8 cellular contexts compared by ENCODE assay signal in the genomic region with DNA sequence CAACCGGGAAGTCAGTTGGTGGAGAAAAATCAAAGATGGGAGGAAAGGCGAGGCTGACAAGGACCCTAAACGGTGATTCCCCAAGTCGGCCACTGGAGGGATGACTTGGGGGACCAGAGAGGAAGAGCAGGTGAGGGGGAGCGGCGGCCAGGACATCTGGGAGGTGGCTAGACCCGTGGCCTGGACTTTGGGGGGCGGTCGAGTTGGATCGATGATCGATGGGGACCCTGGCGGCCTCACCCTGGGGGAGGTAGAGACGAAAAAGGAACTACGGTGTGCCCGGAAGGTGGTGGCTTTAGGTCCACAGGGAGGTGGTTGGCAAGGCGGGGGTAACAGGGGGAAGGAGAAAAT. TPM values are rescaled to one million over a fixed set of nuclear protein-coding genes. Genes with fewer than 3 reads are reported as not detected.
DNase-seq lines count a peak whose midpoint lies in the region; ATAC-seq and TF ChIP-seq lines count a peak whose summit lies in the region.

No MANE protein-coding gene starts in this region.

- H3K27me3 Mint-ChIP-seq in CD4-positive, alpha-beta T cell: no peaks in the 10 kb centered on the region
- H3K27me3 Mint-ChIP-seq in MCF 10A (ENCODE audit: insufficient read depth, unreplicated experiment): no peaks in the 10 kb centered on the region

- H3K18ac ChIP-seq in mesenchymal stem cell (ENCODE audit: low read depth in 1 of 2, low read length in 2 of 2): peak overlapping the region; percentile 98 to 99

- H2BK120ac ChIP-seq in mesenchymal stem cell (ENCODE audit: low read depth, low read length): peak overlapping the region; percentile 97

- TF ChIP-seq POLR2A in uterus (IDR thresholded peaks at IDR 0.05): no peak

- no peaks in the 10 kb centered on the region for H3K79me2 ChIP-seq in Karpas-422 (ENCODE audit: low read length)

- H2BK5ac ChIP-seq in mesenchymal stem cell (ENCODE audit: low read depth, low read length, poor library complexity, severe bottlenecking): peak overlapping the region; percentile 94

- peak overlapping the region in 1 of 2 experiments; percentile 66 for H3K23ac ChIP-seq in mesenchymal stem cell (ENCODE audit: low read length in 2 of 2)

- H2AK5ac ChIP-seq in mesenchymal stem cell (ENCODE audit: low read length, severe bottlenecking): peak overlapping the region; percentile 55

- H3K4me2 ChIP-seq in Karpas-422 (ENCODE audit: low read depth, low read length, poor library complexity, severe bottlenecking) (peak overlapping the region; percentile 84), mesenchymal stem cell (ENCODE audit: low read length, poor library complexity, severe bottlenecking) (peak overlapping the region; percentile 94)

- H3K36me3 ChIP-seq in Karpas-422 (ENCODE audit: insufficient read depth, low read length): no peaks in the 10 kb centered on the region
- H3K36me3 ChIP-seq in mesenchymal stem cell (ENCODE audit: control insufficient read depth in 1 of 2, insufficient read depth in 2 of 2, low read depth in 1 of 2, low read length in 2 of 2): peaks cover 20 to 40% of the 10 kb centered on the region in 2 experiments
- no peaks in the 10 kb centered on the region for H3K36me3 ChIP-seq in uterus

- peak overlapping the region; percentile 79 for H3K4me3 ChIP-seq in Karpas-422 (ENCODE audit: low read length)
- peak overlapping the region; percentile 67 to 80 for H3K4me3 ChIP-seq in mesenchymal stem cell (ENCODE audit: insufficient read depth in 1 of 2, low read depth in 1 of 2, low read length in 2 of 2)
- peak overlapping the region; percentile 48 to 59 for H3K4me3 ChIP-seq in uterus

- intact Hi-C loops in CD4-positive, alpha-beta T cell (cut with DNase I, micrococcal nuclease): loop anchor here in 1 of 2 experiments (1.0 kb wide), 1 partner anchor 12 kb away; no protein-coding TSS in a partner anchor
- intact Hi-C loops in MCF 10A (cut with micrococcal nuclease): no loop called here
- intact Hi-C loops in uterus (cut with DNase I; ENCODE audit: low total_unique reads): no loop called here

- H3K4me1 ChIP-seq in Karpas-422 (ENCODE audit: low read length) (peaks cover 85% of the 10 kb centered on the region), mesenchymal stem cell (ENCODE audit: control insufficient read depth, insufficient read depth, low read depth, low read length) (peaks cover 81% of the 10 kb centered on the region), uterus (peaks cover 24 to 61% of the 10 kb centered on the region in 2 donors)

- peak overlapping the region; percentile 95 for H3K27ac Mint-ChIP-seq in CD4-positive, alpha-beta T cell
- peak overlapping the region; percentile 94 for H3K27ac Mint-ChIP-seq in MCF 10A (ENCODE audit: low read depth, unreplicated experiment)

- H4K8ac ChIP-seq in mesenchymal stem cell (ENCODE audit: low read length): peak overlapping the region; percentile 93

- peaks cover 4% of the 10 kb centered on the region for H3K79me1 ChIP-seq in mesenchymal stem cell (replicated peaks; ENCODE audit: low read length, poor library complexity, severe bottlenecking)

- H3K9me3 Mint-ChIP-seq in CD4-positive, alpha-beta T cell: no peaks in the 10 kb centered on the region
- no peaks in the 10 kb centered on the region for H3K9me3 Mint-ChIP-seq in MCF 10A (ENCODE audit: unreplicated experiment)

- CTCF ChIA-PET in CD4-positive, alpha-beta T cell (lab: Charles Lee): interaction anchor here (0.7 to 11.0 kb wide), 4 partner anchors 9 to 290 kb away, joined by 3 to 255 read pairs (median 4); no protein-coding TSS in a partner anchor
- CTCF ChIA-PET in MCF 10A (lab: Yijun Ruan, JAX): interaction anchor here (0.7 to 4.4 kb wide), 3 partner anchors 17 to 280 kb away, joined by 3 to 25 read pairs (median 3); no protein-coding TSS in a partner anchor

- peak overlapping the region; percentile 99 for H4K91ac ChIP-seq in mesenchymal stem cell (ENCODE audit: low read length)

- TF ChIP-seq CTCF in CD4-positive, alpha-beta T cell (IDR thresholded peaks at IDR 0.05): peak; percentile 10
- TF ChIP-seq CTCF in MCF 10A (IDR thresholded peaks at IDR 0.05; ENCODE audit: unreplicated experiment): peak; percentile 10
- TF ChIP-seq CTCF in uterus (IDR thresholded peaks at IDR 0.05): no peak

- peak overlapping the region; percentile 66 for H2BK15ac ChIP-seq in mesenchymal stem cell (ENCODE audit: low read depth, poor library complexity, severe bottlenecking)

- H4K20me1 ChIP-seq in Karpas-422 (ENCODE audit: insufficient read depth, low read depth, low read length): no peaks in the 10 kb centered on the region; the same call in 1 of the 2 replicates

- peaks cover 46% of the 10 kb centered on the region for H3K4me1 Mint-ChIP-seq in CD4-positive, alpha-beta T cell (ENCODE audit: low read depth)
- H3K4me1 Mint-ChIP-seq in MCF 10A (ENCODE audit: insufficient read depth, unreplicated experiment): peaks cover 38% of the 10 kb centered on the region

- H2AFZ ChIP-seq in Karpas-422 (ENCODE audit: low read length) (no peak overlapping the region), mesenchymal stem cell (ENCODE audit: low read depth, low read length) (no peak overlapping the region)

- H3K9me3 ChIP-seq in CD4-positive, alpha-beta T cell (ENCODE audit: control insufficient read depth, low read length): no peaks in the 10 kb centered on the region
- H3K9me3 ChIP-seq in Karpas-422 (ENCODE audit: low read length) (no peaks in the 10 kb centered on the region), mesenchymal stem cell (ENCODE audit: control insufficient read depth, low read length) (no peaks in the 10 kb centered on the region), uterus (no peaks in the 10 kb centered on the region)

- no peaks in the 10 kb centered on the region for H3K9me2 ChIP-seq in Karpas-422 (replicated peaks; ENCODE audit: insufficient read depth, low read length)

- peaks cover 31% of the 10 kb centered on the region for H3K36me3 Mint-ChIP-seq in CD4-positive, alpha-beta T cell (ENCODE audit: low read depth)
- H3K36me3 Mint-ChIP-seq in MCF 10A (ENCODE audit: insufficient read depth, unreplicated experiment): peaks cover 42% of the 10 kb centered on the region

- peak overlapping the region; percentile 84 for H3K9ac ChIP-seq in Karpas-422 (ENCODE audit: low read length)
- H3K9ac ChIP-seq in mesenchymal stem cell (ENCODE audit: low read length): peak overlapping the region; percentile 91

- ATAC-seq in CD4-positive, alpha-beta T cell (ENCODE audit: poor library complexity): no peak
- ATAC-seq in GM21737 (IDR thresholded peaks at IDR 0.05; ENCODE audit: unreplicated experiment) (no peak), GM21526 (IDR thresholded peaks at IDR 0.05; ENCODE audit: low FRiP score, unreplicated experiment) (no peak)

- H2BK12ac ChIP-seq in mesenchymal stem cell (ENCODE audit: low read length in 2 of 2): peak overlapping the region; percentile 88 to 90

- H3K14ac ChIP-seq in mesenchymal stem cell (ENCODE audit: low read length in 2 of 2): peak overlapping the region in 1 of 2 experiments; percentile 93

- peak overlapping the region; percentile 98 for H3K27ac ChIP-seq in CD4-positive, alpha-beta T cell (ENCODE audit: low read depth, low read length)
- peak overlapping the region; percentile 88 for H3K27ac ChIP-seq in Karpas-422 (ENCODE audit: low read length)
- H3K27ac ChIP-seq in mesenchymal stem cell (ENCODE audit: low read length, poor library complexity, severe bottlenecking): peak overlapping the region; percentile 78
- H3K27ac ChIP-seq in uterus: peak overlapping the region; percentile 94 to 95

- BruUV-seq in MCF 10A (replicated peaks; lab: Mats Ljungman, UMichigan): no TSS peak

- whole genome bisulfite sequencing in mesenchymal stem cell: 25% methylated on average over 16 of the region's 16 CpGs

- peak overlapping the region; percentile 92 for H3K4me3 Mint-ChIP-seq in CD4-positive, alpha-beta T cell
- H3K4me3 Mint-ChIP-seq in MCF 10A (ENCODE audit: unreplicated experiment): peak overlapping the region; percentile 71

- POLR2A ChIA-PET in CD4-positive, alpha-beta T cell (lab: Charles Lee): interaction anchor here (1.0 to 10.3 kb wide), 6 partner anchors 8 to 17 kb away, joined by 3 to 193 read pairs (median 20); partner anchors contain the start of genes CIRBP and FAM174C
- POLR2A ChIA-PET in MCF 10A (lab: Yijun Ruan, JAX): interaction anchor here (0.9 to 3.7 kb wide), 6 partner anchors 8 to 17 kb away, joined by 3 to 58 read pairs (median 14); partner anchors contain the start of genes CIRBP and FAM174C

- H3K27me3 ChIP-seq in CD4-positive, alpha-beta T cell (ENCODE audit: control insufficient read depth, insufficient read depth, low read length): no peaks in the 10 kb centered on the region
- H3K27me3 ChIP-seq in Karpas-422 (ENCODE audit: low read length): no peaks in the 10 kb centered on the region
- H3K27me3 ChIP-seq in mesenchymal stem cell (ENCODE audit: control insufficient read depth in 1 of 2, insufficient read depth in 1 of 2, low read length in 2 of 2): no peaks in the 10 kb centered on the region
- no peaks in the 10 kb centered on the region for H3K27me3 ChIP-seq in uterus

- no peak for DNase-seq in CD4-positive, alpha-beta T cell
- peak; percentile 85 for DNase-seq in Karpas-422
- no peak for DNase-seq in MCF 10A (ENCODE audit: unreplicated experiment)
- DNase-seq in mesenchymal stem cell: peak; percentile 54
- no peak for DNase-seq in uterus
- no peak for DNase-seq in effector CD4-positive, alpha-beta T cell

- H3K4ac ChIP-seq in mesenchymal stem cell (ENCODE audit: low read depth in 1 of 2, low read length in 2 of 2): peak overlapping the region; percentile 90 to 97

RNA-seq across cellular contexts. Expression of gene CIRBP, which starts 7.6 kb away (rescaled TPM):
- 100 to 1,000 TPM; 614 to 628 TPM for total RNA-seq in CD4-positive, alpha-beta T cell
- 141 and 291 TPM in 2 replicates for total RNA-seq in Karpas-422 (2014; rRNA removed; shearing (Covaris generic); ENCODE audit: low replicate concordance)
- total RNA-seq in MCF 10A (2022) (316 and 362 TPM in 2 replicates), uterus (100 to 1,000 TPM; 235 to 950 (median 535) TPM)
- polyA plus RNA-seq in mesenchymal stem cell (2013, experiment 1 of 2): 118 TPM
- 120 TPM for polyA plus RNA-seq in mesenchymal stem cell (2013, experiment 2 of 2)

RNA-seq across cellular contexts. Expression of gene MIDN, which starts 13.1 kb away (rescaled TPM):
- 100 to 1,000 TPM; 214 to 228 TPM for total RNA-seq in CD4-positive, alpha-beta T cell
- total RNA-seq in Karpas-422 (2014; rRNA removed; shearing (Covaris generic); ENCODE audit: low replicate concordance): 21.4 and 40.5 TPM in 2 replicates
- total RNA-seq in MCF 10A (2022) (73.6 and 96.9 TPM in 2 replicates), uterus (100 to 1,000 TPM in 1 of 4 donors, 10 to 100 TPM in 2, under 1 TPM in 1; 0.77 to 108 (median 15.0) TPM)
- 58.6 TPM for polyA plus RNA-seq in mesenchymal stem cell (2013, experiment 1 of 2)
- polyA plus RNA-seq in mesenchymal stem cell (2013, experiment 2 of 2): 58.0 TPM

RNA-seq across cellular contexts. Expression of gene FAM174C, which starts 13.8 kb away (rescaled TPM):
- total RNA-seq in CD4-positive, alpha-beta T cell: 10 to 100 TPM; 32.0 to 38.3 TPM
- total RNA-seq in Karpas-422 (2014; rRNA removed; shearing (Covaris generic); ENCODE audit: low replicate concordance): 32.7 and 68.1 TPM in 2 replicates
- 71.0 and 85.2 TPM in 2 replicates for total RNA-seq in MCF 10A (2022)
- polyA plus RNA-seq in mesenchymal stem cell (2013, experiment 1 of 2): 60.2 TPM
- polyA plus RNA-seq in mesenchymal stem cell (2013, experiment 2 of 2): 59.6 TPM
- total RNA-seq in uterus: 10 to 100 TPM in 2 of 4 donors, 1 to 10 TPM in 2; 2.1 to 24.3 (median 7.1) TPM

RNA-seq across cellular contexts. Expression of gene ATP5F1D, which starts 19.9 kb away (rescaled TPM):
- total RNA-seq in CD4-positive, alpha-beta T cell: 10 to 100 TPM; 77.6 to 92.6 TPM
- 64.3 and 110 TPM in 2 replicates for total RNA-seq in Karpas-422 (2014; rRNA removed; shearing (Covaris generic); ENCODE audit: low replicate concordance)
- total RNA-seq in MCF 10A (2022): 256 and 258 TPM in 2 replicates
- polyA plus RNA-seq in mesenchymal stem cell (2013, experiment 1 of 2): 121 TPM
- polyA plus RNA-seq in mesenchymal stem cell (2013, experiment 2 of 2): 127 TPM
- total RNA-seq in uterus: 100 to 1,000 TPM in 2 of 4 donors, 10 to 100 TPM in 1, 1 to 10 TPM in 1; 4.7 to 164 (median 68.9) TPM

RNA-seq across cellular contexts. Expression of gene CBARP, which starts 23.7 kb away (rescaled TPM):
- total RNA-seq in CD4-positive, alpha-beta T cell: under 1 TPM in 1 of 2 experiments, not detected in 1; 0.22 TPM
- total RNA-seq in Karpas-422 (2014; rRNA removed; shearing (Covaris generic); ENCODE audit: low replicate concordance): 1.6 and 4.1 TPM in 2 replicates
- total RNA-seq in MCF 10A (2022) (7.0 and 8.2 TPM in 2 replicates), uterus (1 to 10 TPM in 2 of 4 donors, under 1 TPM in 1, not detected in 1; 0.26 to 1.5 (median 1.0) TPM)
- 8.1 TPM for polyA plus RNA-seq in mesenchymal stem cell (2013, experiment 1 of 2)
- 8.0 TPM for polyA plus RNA-seq in mesenchymal stem cell (2013, experiment 2 of 2)

Comparison
In these comparisons a context has a peak if more than half of its experiments do, and no peak if none do; other contexts are left out.
1. DNase-seq: peak in Karpas-422 (single experiment) and mesenchymal stem cell (single experiment); none in CD4-positive, alpha-beta T cell (0 of 10), MCF 10A (single experiment), uterus (0 of 2) and effector CD4-positive, alpha-beta T cell (single experiment).
2. CTCF ChIP-seq: peak in CD4-positive, alpha-beta T cell (single experiment) and MCF 10A (single experiment); none in uterus (0 of 4).
3. Peak in every context shown above with its lines, with median percentiles within 50 percentile points of each other: H3K27ac ChIP-seq and H3K4me3 ChIP-seq.